In genomic region chr4:4857001-4857808, GRCh38 we compare ENCODE assay signal across 8 cellular contexts. TPM values are rescaled to one million over a fixed set of nuclear protein-coding genes. Genes with fewer than 3 reads are reported as not detected.
DNase-seq lines count a peak whose midpoint lies in the region; ATAC-seq and TF ChIP-seq lines count a peak whose summit lies in the region.

No MANE protein-coding gene starts in this region.

- CTCF ChIA-PET in activated CD4-positive, alpha-beta memory T cell treated with anti-CD3 and anti-CD28 coated beads for 36 hours (lab: Charles Lee): no interaction called here
- CTCF ChIA-PET in activated CD4-positive, alpha-beta memory T cell treated with anti-CD3 and anti-CD28 coated beads, Interleukin-2, amount 10 ng/mL, durations not matched to agents 7 days and 5 days (lab: Charles Lee): no interaction called here

- H3K4me3 Mint-ChIP-seq in activated CD4-positive, alpha-beta memory T cell treated with anti-CD3 and anti-CD28 coated beads for 36 hours: peak overlapping the region; percentile 25
- H3K4me3 Mint-ChIP-seq in activated CD4-positive, alpha-beta memory T cell treated with anti-CD3 and anti-CD28 coated beads, Interleukin-2, amount 10 ng/mL, durations not matched to agents 7 days and 5 days: no peak overlapping the region

- peak overlapping the region; percentile 32 for H3K27ac Mint-ChIP-seq in activated CD4-positive, alpha-beta memory T cell treated with anti-CD3 and anti-CD28 coated beads for 36 hours
- no peak overlapping the region for H3K27ac Mint-ChIP-seq in activated CD4-positive, alpha-beta memory T cell treated with anti-CD3 and anti-CD28 coated beads, Interleukin-2, amount 10 ng/mL, durations not matched to agents 7 days and 5 days

- peaks cover 2% of the 10 kb centered on the region for H3K36me3 Mint-ChIP-seq in activated CD4-positive, alpha-beta memory T cell treated with anti-CD3 and anti-CD28 coated beads for 36 hours
- H3K36me3 Mint-ChIP-seq in activated CD4-positive, alpha-beta memory T cell treated with anti-CD3 and anti-CD28 coated beads, Interleukin-2, amount 10 ng/mL, durations not matched to agents 7 days and 5 days (ENCODE audit: low read depth): peaks cover 9% of the 10 kb centered on the region

- no peaks in the 10 kb centered on the region for H3K9me3 Mint-ChIP-seq in activated CD4-positive, alpha-beta memory T cell treated with anti-CD3 and anti-CD28 coated beads for 36 hours
- H3K9me3 Mint-ChIP-seq in activated CD4-positive, alpha-beta memory T cell treated with anti-CD3 and anti-CD28 coated beads, Interleukin-2, amount 10 ng/mL, durations not matched to agents 7 days and 5 days: no peaks in the 10 kb centered on the region

- 20 to 24% (median 20%) methylated on average over 28 to 33 of the region's 36 CpGs for WGBS in spleen, 5 donors

- intact Hi-C loops in activated CD4-positive, alpha-beta memory T cell treated with anti-CD3 and anti-CD28 coated beads for 36 hours (cut with micrococcal nuclease): loop anchor here (5.0 kb wide), 1 partner anchor 180 kb away; no protein-coding TSS in a partner anchor
- intact Hi-C loops in left ventricle myocardium inferior (cut with micrococcal nuclease) (no loop called here), spleen (cut with DNase I; ENCODE audit: low total_unique reads) (no loop called here)

- POLR2A ChIA-PET in activated CD4-positive, alpha-beta memory T cell treated with anti-CD3 and anti-CD28 coated beads for 36 hours (lab: Charles Lee): no interaction called here
- POLR2A ChIA-PET in activated CD4-positive, alpha-beta memory T cell treated with anti-CD3 and anti-CD28 coated beads, Interleukin-2, amount 10 ng/mL, durations not matched to agents 7 days and 5 days (lab: Charles Lee): no interaction called here

- no peaks in the 10 kb centered on the region for H3K9me3 ChIP-seq in RWPE2 (ENCODE audit: severe bottlenecking)
- H3K9me3 ChIP-seq in left ventricle myocardium inferior (replicated peaks): no peaks in the 10 kb centered on the region
- peaks cover 0 to 29% (median 0%) of the 10 kb centered on the region in 8 donors for H3K9me3 ChIP-seq in spleen

- H3K27ac ChIP-seq in RWPE2 (ENCODE audit: poor library complexity, severe bottlenecking) (no peak overlapping the region), left ventricle myocardium inferior (replicated peaks) (no peak overlapping the region), spleen (no peak overlapping the region)

- peaks cover 78% of the 10 kb centered on the region for H3K27me3 Mint-ChIP-seq in activated CD4-positive, alpha-beta memory T cell treated with anti-CD3 and anti-CD28 coated beads for 36 hours
- peaks cover 83% of the 10 kb centered on the region for H3K27me3 Mint-ChIP-seq in activated CD4-positive, alpha-beta memory T cell treated with anti-CD3 and anti-CD28 coated beads, Interleukin-2, amount 10 ng/mL, durations not matched to agents 7 days and 5 days

- TF ChIP-seq CTCF in RWPE2 (IDR thresholded peaks at IDR 0.05; ENCODE audit: poor library complexity, severe bottlenecking) (no peak), left ventricle myocardium inferior (IDR thresholded peaks at IDR 0.05; ENCODE audit: borderline replicate concordance) (no peak), spleen (IDR thresholded peaks at IDR 0.05 in 8 of 11, conservative IDR thresholded peaks at IDR 0.05 in 3 of 11) (no peak)

- peaks cover 52% of the 10 kb centered on the region for H3K4me1 Mint-ChIP-seq in activated CD4-positive, alpha-beta memory T cell treated with anti-CD3 and anti-CD28 coated beads for 36 hours (ENCODE audit: low read depth)
- peaks cover 27% of the 10 kb centered on the region for H3K4me1 Mint-ChIP-seq in activated CD4-positive, alpha-beta memory T cell treated with anti-CD3 and anti-CD28 coated beads, Interleukin-2, amount 10 ng/mL, durations not matched to agents 7 days and 5 days

- H3K4me1 ChIP-seq in RWPE2 (ENCODE audit: insufficient read depth, poor library complexity, severe bottlenecking) (peaks cover 3% of the 10 kb centered on the region), left ventricle myocardium inferior (peaks cover 83% of the 10 kb centered on the region), spleen (peaks cover 3 to 96% (median 54%) of the 10 kb centered on the region in 6 donors)

- H3K36me3 ChIP-seq in RWPE2 (ENCODE audit: low read depth): no peaks in the 10 kb centered on the region
- no peaks in the 10 kb centered on the region for H3K36me3 ChIP-seq in left ventricle myocardium inferior
- peaks cover 0 to 4% (median 0%) of the 10 kb centered on the region in 6 donors for H3K36me3 ChIP-seq in spleen

- ATAC-seq in RWPE2 (ENCODE audit: low read depth) (no peak), esophagus mucosa (no peak)

- H3K27me3 ChIP-seq in RWPE2 (ENCODE audit: insufficient read depth, poor library complexity, severe bottlenecking) (peaks cover 93% of the 10 kb centered on the region), left ventricle myocardium inferior (ENCODE audit: low read depth) (peaks cover 99% of the 10 kb centered on the region), spleen (replicated peaks in 1 of 7) (peaks cover 3 to 100% (median 98%) of the 10 kb centered on the region in 7 donors)

- no peak overlapping the region for H3K4me3 ChIP-seq in RWPE2 (ENCODE audit: severe bottlenecking)
- peak overlapping the region; percentile 58 for H3K4me3 ChIP-seq in left ventricle myocardium inferior
- peak overlapping the region in 3 of 8 donors; percentile 11 to 46 (median 30) for H3K4me3 ChIP-seq in spleen

- DNase-seq in activated CD4-positive, alpha-beta memory T cell treated with anti-CD3 and anti-CD28 coated beads for 36 hours: no peak
- no peak for DNase-seq in activated CD4-positive, alpha-beta memory T cell treated with anti-CD3 and anti-CD28 coated beads, Interleukin-2, amount 10 ng/mL, durations not matched to agents 7 days and 5 days
- DNase-seq in RWPE2 (ENCODE audit: low spot score) (peak; percentile 28), left ventricle myocardium inferior (no peak), spleen (peak; percentile 29), HCEC 1CT (no peak), hypothalamus (lab: John Stamatoyannopoulos, UW) (no peak)

- no peak for TF ChIP-seq POLR2A in spleen (IDR thresholded peaks at IDR 0.05)

RNA-seq across cellular contexts. Expression of gene MSX1, which starts 2.3 kb away (rescaled TPM):
- total RNA-seq in activated CD4-positive, alpha-beta memory T cell treated with anti-CD3 and anti-CD28 coated beads for 36 hours: under 1 TPM in 1 of 2 experiments, not detected in 1; 0.12 TPM
- total RNA-seq in activated CD4-positive, alpha-beta memory T cell treated with anti-CD3 and anti-CD28 coated beads, Interleukin-2, amount 10 ng/mL, durations not matched to agents 7 days and 5 days: not detected
- total RNA-seq in left ventricle myocardium inferior (3.4 TPM), spleen (1 to 10 TPM; 2.8 to 6.8 (median 5.2) TPM), esophagus mucosa (0.36 TPM)
- 1 to 10 TPM; 1.1 to 2.6 (median 2.0) TPM for polyA plus RNA-seq in spleen

Comparison
In these comparisons a context has a peak if more than half of its experiments do, and no peak if none do; other contexts are left out.
1. DNase-seq: peak in RWPE2 (single experiment) and spleen (single experiment); none in activated CD4-positive, alpha-beta memory T cell treated with anti-CD3 and anti-CD28 coated beads for 36 hours (single experiment), activated CD4-positive, alpha-beta memory T cell treated with anti-CD3 and anti-CD28 coated beads, Interleukin-2, amount 10 ng/mL, durations not matched to agents 7 days and 5 days (single experiment), left ventricle myocardium inferior (single experiment), HCEC 1CT (single experiment) and hypothalamus (0 of 51).